In the genomic region with DNA sequence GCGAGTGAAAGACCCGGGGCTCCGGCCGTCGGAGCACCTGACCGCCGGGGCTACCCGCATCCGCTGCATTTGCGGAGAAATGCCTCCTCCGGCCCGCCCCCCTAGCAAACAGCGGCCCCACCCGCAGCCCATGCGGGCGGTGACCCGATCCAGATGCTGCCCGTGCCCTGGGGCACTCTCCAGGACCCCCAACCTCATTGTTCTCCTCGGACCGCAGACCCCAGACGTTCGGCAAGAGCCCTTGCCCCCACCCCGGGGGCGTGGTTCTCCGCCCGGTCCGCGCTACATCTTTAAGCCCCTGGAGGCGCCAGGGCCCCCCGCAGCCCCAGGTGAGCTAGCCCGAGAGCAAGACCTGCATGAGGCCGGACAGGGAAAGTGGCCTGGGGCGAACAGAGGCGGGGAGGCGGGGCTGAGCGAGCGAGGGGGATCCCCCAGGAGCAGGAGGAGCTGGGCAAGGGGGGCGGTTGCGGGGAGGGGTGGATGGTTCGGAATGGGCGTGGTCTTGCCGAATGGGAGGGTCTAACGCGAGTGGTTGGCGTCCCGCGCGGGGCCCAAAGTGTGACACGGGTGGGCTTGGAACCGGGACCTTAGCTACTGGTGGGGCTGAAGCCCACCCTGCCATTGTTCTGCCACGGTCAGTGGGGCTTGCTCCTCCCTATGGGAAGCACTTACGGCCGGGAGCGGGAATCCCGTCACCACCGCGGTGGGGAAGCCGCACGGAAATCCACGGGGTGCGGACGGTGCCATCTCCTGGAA, we compare ENCODE assay signal across 8 cellular contexts. TPM values are rescaled to one million over a fixed set of nuclear protein-coding genes. Genes with fewer than 3 reads are reported as not detected.
DNase-seq lines count a peak whose midpoint lies in the region; ATAC-seq and TF ChIP-seq lines count a peak whose summit lies in the region.

No MANE protein-coding gene starts in this region.

- H3K9me2 ChIP-seq in Karpas-422 (replicated peaks; ENCODE audit: insufficient read depth, low read length) = no peaks in the 10 kb centered on the region

- peaks cover 9% of the 10 kb centered on the region for H3K36me3 Mint-ChIP-seq in central memory CD8-positive, alpha-beta T cell (ENCODE audit: insufficient read depth)
- no peaks in the 10 kb centered on the region for H3K36me3 Mint-ChIP-seq in nephron progenitor cell (ENCODE audit: low read depth)

- peaks cover 51% of the 10 kb centered on the region for H3K4me1 Mint-ChIP-seq in central memory CD8-positive, alpha-beta T cell
- H3K4me1 Mint-ChIP-seq in nephron progenitor cell = peaks cover 40% of the 10 kb centered on the region

- H3K27me3 ChIP-seq in ACC112 (ENCODE audit: insufficient read depth, low read length) (peaks cover 25% of the 10 kb centered on the region), Karpas-422 (ENCODE audit: low read length) (no peaks in the 10 kb centered on the region), SJCRH30 (peaks cover 36% of the 10 kb centered on the region)

- H3K4me2 ChIP-seq in Karpas-422 (ENCODE audit: low read depth, low read length, poor library complexity, severe bottlenecking) = no peak overlapping the region

- H3K4me3 Mint-ChIP-seq in central memory CD8-positive, alpha-beta T cell = peak overlapping the region; percentile 69
- H3K4me3 Mint-ChIP-seq in nephron progenitor cell = peak overlapping the region; percentile 78

- no peak overlapping the region for H3K27ac ChIP-seq in ACC112 (ENCODE audit: low read depth, low read length)
- no peak overlapping the region for H3K27ac ChIP-seq in Karpas-422 (ENCODE audit: low read length)
- no peak overlapping the region for H3K27ac ChIP-seq in SJCRH30

- H2AFZ ChIP-seq in ACC112 (ENCODE audit: low read length, unreplicated experiment) (peak overlapping the region; percentile 41), Karpas-422 (ENCODE audit: low read length) (no peak overlapping the region)

- no peaks in the 10 kb centered on the region for H3K9me3 Mint-ChIP-seq in central memory CD8-positive, alpha-beta T cell
- no peaks in the 10 kb centered on the region for H3K9me3 Mint-ChIP-seq in nephron progenitor cell

- H3K79me2 ChIP-seq in ACC112 (ENCODE audit: control insufficient read depth, insufficient read depth, low read length, unreplicated experiment) (no peaks in the 10 kb centered on the region), Karpas-422 (ENCODE audit: low read length) (no peaks in the 10 kb centered on the region)

- no peak for ATAC-seq in central memory CD8-positive, alpha-beta T cell (replicated peaks; ENCODE audit: extremely low read depth, poor library complexity, severe bottlenecking)
- no peak for ATAC-seq in HG03520 (IDR thresholded peaks at IDR 0.05; ENCODE audit: unreplicated experiment)

- H4K20me1 ChIP-seq in Karpas-422 (ENCODE audit: insufficient read depth, low read depth, low read length) = no peaks in the 10 kb centered on the region

- H3K4me3 ChIP-seq in ACC112 (ENCODE audit: low read depth, low read length) = peak overlapping the region; percentile 68
- H3K4me3 ChIP-seq in Karpas-422 (ENCODE audit: low read length) = no peak overlapping the region
- H3K4me3 ChIP-seq in SJCRH30 = no peak overlapping the region

- peaks cover 61% of the 10 kb centered on the region for H3K27me3 Mint-ChIP-seq in central memory CD8-positive, alpha-beta T cell
- peaks cover 71% of the 10 kb centered on the region for H3K27me3 Mint-ChIP-seq in nephron progenitor cell (ENCODE audit: low read depth, poor library complexity)

- H3K4me1 ChIP-seq in ACC112 (ENCODE audit: control insufficient read depth, insufficient read depth, low read length, unreplicated experiment) (peaks cover 8% of the 10 kb centered on the region), Karpas-422 (ENCODE audit: low read length) (peaks cover 5% of the 10 kb centered on the region), SJCRH30 (no peaks in the 10 kb centered on the region)

- peak overlapping the region; percentile 52 for H3K27ac Mint-ChIP-seq in central memory CD8-positive, alpha-beta T cell (ENCODE audit: low read depth)
- H3K27ac Mint-ChIP-seq in nephron progenitor cell = no peak overlapping the region

- H3K9me3 ChIP-seq in Karpas-422 (ENCODE audit: low read length) (no peaks in the 10 kb centered on the region), SJCRH30 (replicated peaks) (no peaks in the 10 kb centered on the region)

- TF ChIP-seq CTCF in nephron progenitor cell (IDR thresholded peaks at IDR 0.05) = no peak

- H3K36me3 ChIP-seq in ACC112 (ENCODE audit: insufficient read depth, low read length) (no peaks in the 10 kb centered on the region), Karpas-422 (ENCODE audit: insufficient read depth, low read length) (no peaks in the 10 kb centered on the region), SJCRH30 (no peaks in the 10 kb centered on the region)

- no peak overlapping the region for H3K9ac ChIP-seq in Karpas-422 (ENCODE audit: low read length)

- DNase-seq in T-helper 2 cell (peak in 4 of 5 experiments; percentile 18 to 49 (median 41)), nephron progenitor cell (peak; percentile 68), Karpas-422 (no peak), SJCRH30 (no peak), mesenteric fat pad (ENCODE audit: low spot score) (no peak)
- no peak for DNase-seq in central memory CD8-positive, alpha-beta T cell (ENCODE audit: low spot score in 2 of 2)

RNA-seq across cellular contexts. Expression of gene CRYBG2, which starts 6.3 kb away (rescaled TPM):
- total RNA-seq in Karpas-422 (2014; rRNA removed; shearing (Covaris generic); ENCODE audit: low replicate concordance) = 1.3 TPM in 1 of 2 replicates, not detected in the other
- not detected in 2 replicates for total RNA-seq in SJCRH30 (2014; rRNA removed; shearing (Covaris generic))
- total RNA-seq in mesenteric fat pad = 0.06 TPM

RNA-seq across cellular contexts. Expression of gene ZNF683, which starts 12.3 kb away (rescaled TPM):
- not detected in 2 replicates for total RNA-seq in Karpas-422 (2014; rRNA removed; shearing (Covaris generic); ENCODE audit: low replicate concordance)
- total RNA-seq in SJCRH30 (2014; rRNA removed; shearing (Covaris generic)) = not detected in 2 replicates
- total RNA-seq in mesenteric fat pad = not detected

RNA-seq across cellular contexts. Expression of gene CD52, which starts 42.5 kb away (rescaled TPM):
- total RNA-seq in Karpas-422 (2014; rRNA removed; shearing (Covaris generic); ENCODE audit: low replicate concordance) = 614 and 735 TPM in 2 replicates
- not detected in 2 replicates for total RNA-seq in SJCRH30 (2014; rRNA removed; shearing (Covaris generic))
- 27.1 TPM for total RNA-seq in mesenteric fat pad

RNA-seq across cellular contexts. Expression of gene LIN28A, which starts 50.4 kb away (rescaled TPM):
- total RNA-seq in Karpas-422 (2014; rRNA removed; shearing (Covaris generic); ENCODE audit: low replicate concordance) = 0.04 TPM in 1 of 2 replicates, not detected in the other
- total RNA-seq in SJCRH30 (2014; rRNA removed; shearing (Covaris generic)) = not detected in 2 replicates
- total RNA-seq in mesenteric fat pad = not detected

RNA-seq across cellular contexts. Expression of gene UBXN11, which starts 53.8 kb away (rescaled TPM):
- total RNA-seq in Karpas-422 (2014; rRNA removed; shearing (Covaris generic); ENCODE audit: low replicate concordance) = 20.7 and 56.0 TPM in 2 replicates
- total RNA-seq in SJCRH30 (2014; rRNA removed; shearing (Covaris generic)) = 3.5 and 5.3 TPM in 2 replicates
- total RNA-seq in mesenteric fat pad = 22.2 TPM

Comparison
In these comparisons a context has a peak if more than half of its experiments do, and no peak if none do; other contexts are left out.
1. DNase-seq: peak in T-helper 2 cell (4 of 5) and nephron progenitor cell (single experiment); none in central memory CD8-positive, alpha-beta T cell (0 of 2), Karpas-422 (single experiment), SJCRH30 (0 of 2) and mesenteric fat pad (single experiment).
2. RNA of gene CD52, which starts 42.5 kb away (total RNA-seq): 614 to 735 TPM in Karpas-422 and 27.1 TPM in mesenteric fat pad (single experiment); not detected in SJCRH30; every median in the first group is over 10 times any median in the second.